Comparison of ENCODE assay signal across 1 cellular context in genomic region chr1:938088-938683, GRCh38.
TF ChIP-seq lines count a peak whose summit lies in the region.

No MANE protein-coding gene starts in this region.

TF ChIP-seq in GM12878, 131 proteins besides CTCF, POLR2A, EP300 and RAD21:
- TF ChIP-seq SMC3 (IDR thresholded peaks at IDR 0.05; ENCODE audit: borderline replicate concordance, low read length) (peak; percentile 44; the same call in 1 of the 2 replicates), ZNF687 (IDR thresholded peaks at IDR 0.05) (no peak)
